19 cellular contexts compared by ENCODE assay signal in the genomic region with DNA sequence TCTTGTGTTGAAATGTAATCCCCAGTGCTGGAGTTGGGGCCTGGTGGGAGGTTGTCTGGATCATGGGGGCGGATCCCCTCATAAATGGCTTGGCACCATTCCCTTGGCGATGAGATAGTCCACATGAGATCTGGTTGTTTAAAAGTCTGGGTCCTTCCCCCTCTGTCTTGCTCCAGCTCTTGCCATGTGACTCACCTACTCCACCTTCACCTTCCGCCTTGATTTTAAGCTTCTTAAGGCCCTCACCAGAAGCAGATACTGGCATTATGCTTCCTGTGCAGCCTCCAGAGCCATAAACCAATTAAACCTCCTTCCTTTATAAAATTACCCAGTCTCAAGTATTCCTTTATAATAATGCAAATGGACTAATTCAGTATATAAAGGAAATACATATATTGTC.
A peak's percentile ranks its signal among the peaks of the same experiment; 100 is the strongest.
DNase-seq lines count a peak whose midpoint lies in the region; ATAC-seq, FAIRE-seq and TF ChIP-seq lines count a peak whose summit lies in the region.
"Had no signal": no experiment of that assay in that cellular context is flagged by ENCODE, and none has a peak within 500 bp of the region (broad histone marks: within the 10 kb centered on the region; RNA-seq: fewer than 3 reads in every experiment).

No MANE protein-coding gene starts in this region.

- no peak overlapping the region for H2BK20ac ChIP-seq in H1 (ENCODE audit: low read length)

- WGBS in H1 (ENCODE audit: extremely low coverage in 1 of 2, insufficient coverage in 1 of 2, insufficient read length in 1 of 2, insufficient replicate concordance in 2 of 2, low coverage in 1 of 2, low lambda C conversion rate in 2 of 2, missing lambda C conversion rate in 1 of 2), 2 experiments: 88% methylated on average over 3 of the region's 3 CpGs; no CpG with 5 or more reads in 1 of the 2 experiments

- POLR2A ChIA-PET in A673 (lab: Charles Lee; ENCODE audit: low non-redundant PET): no interaction called here
- POLR2A ChIA-PET in H1 (lab: Charles Lee; ENCODE audit: partially characterized antibody): no interaction called here

- no peak overlapping the region for H2BK120ac ChIP-seq in H1 (replicated peaks; ENCODE audit: low read depth, low read length)

- no peak overlapping the region for H4K8ac ChIP-seq in H1 (ENCODE audit: extremely low read depth, insufficient read depth, low read length)

- no peak for TF ChIP-seq CTCF in A673 (conservative IDR thresholded peaks at IDR 0.05; ENCODE audit: low read depth, low read length)
- no peak for TF ChIP-seq CTCF in H1 (IDR thresholded peaks at IDR 0.05; ENCODE audit: control extremely low read depth in 1 of 3, insufficient read depth in 1 of 3, low read depth in 1 of 3, low read length in 3 of 3)
- TF ChIP-seq CTCF in uterus (IDR thresholded peaks at IDR 0.05): no peak
- TF ChIP-seq CTCF in GM10266 (IDR thresholded peaks at IDR 0.05; ENCODE audit: control insufficient read depth, insufficient read depth, low read depth, missing control alignments): no peak
- no peak for TF ChIP-seq CTCF in Calu3 (IDR thresholded peaks at IDR 0.05; ENCODE audit: unreplicated experiment)

- H4K20me1 ChIP-seq in H1 (replicated peaks in 1 of 2; ENCODE audit: control insufficient read depth in 1 of 2, insufficient read depth in 2 of 2, low read length in 2 of 2): no peaks in the 10 kb centered on the region
- H4K20me1 ChIP-seq: BLaER1 treated with 17β-estradiol and CSF1 and Interleukin-3, amounts not matched to agents 10 nM and 100 nM had no signal

- H2BK15ac ChIP-seq in H1 (ENCODE audit: low read length): no peak overlapping the region

- no peak overlapping the region for H3K27ac Mint-ChIP-seq in Calu3 (ENCODE audit: unreplicated experiment)
- H3K27ac Mint-ChIP-seq: B cell; CD8-positive, alpha-beta T cell; H9 had no signal

- H3K79me2 ChIP-seq in H1 (ENCODE audit: control insufficient read depth in 1 of 2, insufficient read depth in 2 of 2, low read length in 2 of 2): no peaks in the 10 kb centered on the region

- no peak overlapping the region for H3K56ac ChIP-seq in H1 (replicated peaks; ENCODE audit: insufficient read length, low read depth, low read length)

- H3K4ac ChIP-seq in H1 (replicated peaks; ENCODE audit: insufficient read length, low read depth, low read length): no peak overlapping the region

- peak; percentile 9 for DNase-seq in A673 (ENCODE audit: low spot score)
- peak; percentile 3 for DNase-seq in NCI-H82 treated with DMSO at 0.1 percent for 48 hours (lab: John Stamatoyannopoulos, UW; ENCODE audit: unreplicated experiment)
- DNase-seq in H1 (ENCODE audit: low read depth in 1 of 2, low spot score in 2 of 2): no peak
- peak; percentile 19 to 24 for DNase-seq in uterus
- no peak for DNase-seq in GM10266 (ENCODE audit: extremely low spot score)
- no peak for DNase-seq in Calu3
- DNase-seq: CD8-positive, alpha-beta T cell; GOT3; H9 had no signal

- no peak overlapping the region for H3K27ac ChIP-seq in A673 (ENCODE audit: low read depth, low read length, poor library complexity, severe bottlenecking)
- H3K27ac ChIP-seq in H1 (ENCODE audit: low read depth, low read length): no peak overlapping the region
- H3K27ac ChIP-seq in uterus: no peak overlapping the region
- H3K27ac ChIP-seq: 22Rv1; A549; BLaER1 treated with 17β-estradiol and CSF1 and Interleukin-3, amounts not matched to agents 10 nM and 100 nM; KMS-11 had no signal

- H4K5ac ChIP-seq in H1 (ENCODE audit: insufficient read length, low read depth, low read length): peak overlapping the region; percentile 52

- TF ChIP-seq RAD21 in H1 (IDR thresholded peaks at IDR 0.05 in 1 of 2, conservative IDR thresholded peaks at IDR 0.05 in 1 of 2; ENCODE audit: low read depth in 2 of 2, low read length in 2 of 2): no peak

- no peak overlapping the region for H3K4me2 ChIP-seq in H1 (ENCODE audit: insufficient read depth in 1 of 2, low read depth in 2 of 2, low read length in 2 of 2)
- H3K4me2 ChIP-seq: A549; BLaER1 treated with 17β-estradiol and CSF1 and Interleukin-3, amounts not matched to agents 10 nM and 100 nM; KMS-11 had no signal

- H2AK5ac ChIP-seq in H1 (ENCODE audit: low read depth, low read length): no peak overlapping the region

- no TSS peak for BruUV-seq in A673 (replicated peaks; lab: Mats Ljungman, UMichigan)
- BruUV-seq in Calu3 (replicated peaks; lab: Mats Ljungman, UMichigan): no TSS peak

- H3K4me1 ChIP-seq in A673 (ENCODE audit: insufficient read depth, low read length, poor library complexity, severe bottlenecking) (peaks cover 6% of the 10 kb centered on the region), H1 (replicated peaks in 1 of 4; ENCODE audit: control insufficient read depth in 3 of 4, insufficient read depth in 4 of 4, low read length in 3 of 4) (peaks cover 0 to 4% (median 2%) of the 10 kb centered on the region in 4 experiments; a peak in 3 of 7 replicates), uterus (no peaks in the 10 kb centered on the region)
- H3K4me1 ChIP-seq: A549; BLaER1 treated with 17β-estradiol and CSF1 and Interleukin-3, amounts not matched to agents 10 nM and 100 nM had no signal

- no peak overlapping the region for H2BK5ac ChIP-seq in H1 (ENCODE audit: low read depth, low read length)

- H3K36me3 Mint-ChIP-seq in Calu3 (ENCODE audit: insufficient read depth, unreplicated experiment): no peaks in the 10 kb centered on the region

- TF ChIP-seq POLR2A in H1 (IDR thresholded peaks at IDR 0.05; ENCODE audit: control extremely low read depth in 1 of 2, low read depth in 2 of 2, low read length in 2 of 2): no peak
- no peak for TF ChIP-seq POLR2A in uterus (IDR thresholded peaks at IDR 0.05)

- no peak overlapping the region for H4K91ac ChIP-seq in H1 (replicated peaks; ENCODE audit: insufficient read length, low read length)

- no peak overlapping the region for H3K4me3 ChIP-seq in A673 (ENCODE audit: low read depth, low read length, poor library complexity, severe bottlenecking)
- no peak overlapping the region for H3K4me3 ChIP-seq in H1 (ENCODE audit: extremely low read depth in 1 of 4, insufficient read depth in 2 of 4, low read depth in 3 of 4, low read length in 4 of 4)
- H3K4me3 ChIP-seq in uterus: no peak overlapping the region
- H3K4me3 ChIP-seq: A549; BLaER1 treated with 17β-estradiol and CSF1 and Interleukin-3, amounts not matched to agents 10 nM and 100 nM had no signal

- no peak overlapping the region for H2AFZ ChIP-seq in H1 (ENCODE audit: low read length)

- ATAC-seq in GM18907 (IDR thresholded peaks at IDR 0.05; ENCODE audit: unreplicated experiment): no peak
- ATAC-seq: A549; CD8-positive, alpha-beta T cell had no signal

- H3K18ac ChIP-seq in H1 (ENCODE audit: extremely low read depth, low read length): no peak overlapping the region

- no peak overlapping the region for H3K23ac ChIP-seq in H1 (ENCODE audit: insufficient read length)

- TF ChIP-seq EP300 in H1 (IDR thresholded peaks at IDR 0.05; ENCODE audit: borderline replicate concordance in 1 of 2, low read depth in 2 of 2, low read length in 2 of 2): no peak

- H3K9me3 ChIP-seq in A673 (ENCODE audit: low read depth, low read length, poor library complexity, severe bottlenecking) (no peaks in the 10 kb centered on the region), H1 (ENCODE audit: insufficient read depth in 2 of 2, low read depth in 1 of 2, low read length in 1 of 2) (no peaks in the 10 kb centered on the region), uterus (no peaks in the 10 kb centered on the region)
- H3K9me3 ChIP-seq: A549; BLaER1 treated with 17β-estradiol and CSF1 and Interleukin-3, amounts not matched to agents 10 nM and 100 nM had no signal

- no peaks in the 10 kb centered on the region for H3K27me3 ChIP-seq in A673 (replicated peaks; ENCODE audit: insufficient read depth, low read depth, low read length, poor library complexity)
- no peaks in the 10 kb centered on the region for H3K27me3 ChIP-seq in H1 (replicated peaks in 1 of 4; ENCODE audit: control insufficient read depth in 3 of 4, extremely low read depth in 1 of 4, insufficient read depth in 3 of 4, low read length in 3 of 4)
- H3K27me3 ChIP-seq in uterus: no peaks in the 10 kb centered on the region
- H3K27me3 ChIP-seq: BLaER1 treated with 17β-estradiol and CSF1 and Interleukin-3, amounts not matched to agents 10 nM and 100 nM had no signal

- H3K9ac ChIP-seq in H1 (replicated peaks in 1 of 4; ENCODE audit: extremely low read depth in 1 of 4, low read depth in 3 of 4, low read length in 3 of 4): no peak overlapping the region
- H3K9ac ChIP-seq: BLaER1 treated with 17β-estradiol and CSF1 and Interleukin-3, amounts not matched to agents 10 nM and 100 nM; KMS-11 had no signal

- H3K27me3 Mint-ChIP-seq in Calu3 (ENCODE audit: unreplicated experiment): no peaks in the 10 kb centered on the region
- H3K27me3 Mint-ChIP-seq: B cell had no signal

- no peaks in the 10 kb centered on the region for H3K9me3 Mint-ChIP-seq in Calu3 (ENCODE audit: low read depth, unreplicated experiment)
- H3K9me3 Mint-ChIP-seq: H9 had no signal

- no peaks in the 10 kb centered on the region for H3K4me1 Mint-ChIP-seq in Calu3 (ENCODE audit: low read depth, unreplicated experiment)

- no peaks in the 10 kb centered on the region for H3K23me2 ChIP-seq in H1 (ENCODE audit: low read depth, low read length)

- FAIRE-seq in H1 (lab: Jason Lieb, UNC): no peak
- FAIRE-seq: A549, D721Med, G401.6, GM12892, GM18507 had no signal

- H3K14ac ChIP-seq in H1 (ENCODE audit: insufficient read length): no peak overlapping the region

- H3K36me3 ChIP-seq in A673 (ENCODE audit: insufficient read depth, low read length, poor library complexity, severe bottlenecking) (no peaks in the 10 kb centered on the region), H1 (ENCODE audit: control insufficient read depth in 2 of 4, insufficient read depth in 4 of 4, low read length in 3 of 4) (no peaks in the 10 kb centered on the region), uterus (no peaks in the 10 kb centered on the region)
- H3K36me3 ChIP-seq: BLaER1 treated with 17β-estradiol and CSF1 and Interleukin-3, amounts not matched to agents 10 nM and 100 nM had no signal

- intact Hi-C loops in A673 (cut with micrococcal nuclease; ENCODE audit: unreplicated experiment): no loop called here
- intact Hi-C loops in uterus (cut with DNase I; ENCODE audit: low total_unique reads): no loop called here
- intact Hi-C loops in Calu3 (cut with micrococcal nuclease; ENCODE audit: unreplicated experiment): no loop called here

- CTCF ChIA-PET in A673 (lab: Charles Lee) (no interaction called here), H1 (lab: Charles Lee; ENCODE audit: partially characterized antibody) (interaction anchor here (0.6 kb wide), 1 partner anchor 85 kb away, joined by 3 read pairs; no protein-coding TSS in a partner anchor), Calu3 (lab: Charles Lee) (no interaction called here)

- no peak overlapping the region for H2BK12ac ChIP-seq in H1 (ENCODE audit: low read depth, low read length)

- no peak overlapping the region for H3K4me3 Mint-ChIP-seq in Calu3 (ENCODE audit: low read depth, unreplicated experiment)
- H3K4me3 Mint-ChIP-seq: B cell; CD8-positive, alpha-beta T cell; H9 had no signal

- H3K79me1 ChIP-seq in H1 (ENCODE audit: low read depth, low read length): no peaks in the 10 kb centered on the region

TF ChIP-seq in H1, 55 proteins besides CTCF, POLR2A, EP300 and RAD21 (continues in another document):
- TF ChIP-seq GTF2F1 (IDR thresholded peaks at IDR 0.05; ENCODE audit: borderline replicate concordance, low read depth, low read length) (no peak), NANOG (IDR thresholded peaks at IDR 0.05; ENCODE audit: insufficient read depth, low read depth, low read length, poor library complexity, severe bottlenecking) (no peak), SAP30 (IDR thresholded peaks at IDR 0.05; ENCODE audit: insufficient read depth, insufficient replicate concordance, low read length) (no peak)

Comparison
In these comparisons a context has a peak if more than half of its experiments do, and no peak if none do; other contexts are left out.
1. DNase-seq: peak in A673 (single experiment), NCI-H82 treated with DMSO at 0.1 percent for 48 hours (single experiment) and uterus (2 of 2); none in H1 (0 of 2), GM10266 (single experiment) and Calu3 (single experiment).